Comparison of ENCODE assay signal across 9 cellular contexts in the genomic region with DNA sequence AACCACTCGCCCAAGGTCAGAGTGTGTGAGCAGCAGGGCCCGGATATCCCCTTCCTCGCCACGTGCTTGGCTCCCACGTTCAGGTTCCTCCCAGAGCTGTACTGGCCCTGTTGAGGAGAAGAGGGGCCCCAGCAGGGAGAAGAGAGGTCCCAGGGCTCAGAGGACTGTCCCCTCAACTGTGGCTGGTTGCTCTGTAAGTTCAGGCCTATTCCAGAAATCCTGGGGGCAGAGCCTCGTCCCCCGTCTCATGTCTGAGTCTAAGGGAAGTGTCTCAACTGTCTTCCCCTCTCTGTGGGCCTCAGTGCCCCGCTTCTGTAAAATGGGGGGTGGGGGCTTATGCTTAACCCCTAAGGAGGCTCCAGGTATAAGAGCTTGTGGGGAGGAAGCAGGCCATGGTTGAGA. TPM values are rescaled to one million over a fixed set of nuclear protein-coding genes. Genes with fewer than 3 reads are reported as not detected.
A peak's percentile ranks its signal among the peaks of the same experiment; 100 is the strongest.
DNase-seq lines count a peak whose midpoint lies in the region; ATAC-seq and TF ChIP-seq lines count a peak whose summit lies in the region.
"Had no signal": no experiment of that assay in that cellular context is flagged by ENCODE, and none has a peak within 500 bp of the region (broad histone marks: within the 10 kb centered on the region; RNA-seq: fewer than 3 reads in every experiment).

No MANE protein-coding gene starts in this region.

- DNase-seq in CD4-positive, alpha-beta memory T cell, result peak in 2 of 5 donors; percentile 13 to 28
- DNase-seq in NB4 (ENCODE audit: low read depth) (peak; percentile 80), ascending aorta (ENCODE audit: low spot score in 2 of 2) (no peak), activated gamma-delta T cell treated with Interleukin-2 at 50 U/mL for 16 hours (no peak), T-helper 9 cell (no peak), D341Med (ENCODE audit: low spot score) (no peak)
- peak; percentile 68 for DNase-seq in natural killer cell treated with Interleukin-12 subunit alpha and Interleukin-12 subunit beta and Interleukin-15 and Interleukin-18, amount 100 ng/mL, for 72 hours (ENCODE audit: low spot score)

- peaks cover 50% of the 10 kb centered on the region for H3K4me1 ChIP-seq in CD4-positive, alpha-beta memory T cell (ENCODE audit: insufficient read depth, low read length)
- H3K4me1 ChIP-seq in ascending aorta, result peaks cover 24 to 53% of the 10 kb centered on the region in 2 donors

- peaks cover 15 to 27% of the 10 kb centered on the region in 2 donors for H3K36me3 Mint-ChIP-seq in CD4-positive, alpha-beta memory T cell
- no peaks in the 10 kb centered on the region for H3K36me3 Mint-ChIP-seq in natural killer cell treated with Interleukin-12 subunit alpha and Interleukin-12 subunit beta and Interleukin-15 and Interleukin-18, amount 100 ng/mL, for 72 hours

- peak overlapping the region; percentile 77 to 96 (median 93) for H3K27ac Mint-ChIP-seq in CD4-positive, alpha-beta memory T cell
- peak overlapping the region; percentile 95 to 98 for H3K27ac Mint-ChIP-seq in natural killer cell treated with Interleukin-12 subunit alpha and Interleukin-12 subunit beta and Interleukin-15 and Interleukin-18, amount 100 ng/mL, for 72 hours

- POLR2A ChIA-PET in CD4-positive, alpha-beta memory T cell (lab: Charles Lee; ENCODE audit: partially characterized antibody), result interaction anchor here (1.9 kb wide), 1 partner anchor 11 kb away, joined by 4 read pairs; no protein-coding TSS in a partner anchor

- no peaks in the 10 kb centered on the region for H3K27me3 Mint-ChIP-seq in CD4-positive, alpha-beta memory T cell
- H3K27me3 Mint-ChIP-seq in natural killer cell treated with Interleukin-12 subunit alpha and Interleukin-12 subunit beta and Interleukin-15 and Interleukin-18, amount 100 ng/mL, for 72 hours, result no peaks in the 10 kb centered on the region

- no peak for TF ChIP-seq CTCF in NB4 (IDR thresholded peaks at IDR 0.05; ENCODE audit: low read depth, low read length)
- TF ChIP-seq CTCF in ascending aorta (IDR thresholded peaks at IDR 0.05), result no peak

- H3K27ac ChIP-seq in CD4-positive, alpha-beta memory T cell (ENCODE audit: low read depth, low read length), result peak overlapping the region; percentile 48
- H3K27ac ChIP-seq in ascending aorta, result peak overlapping the region; percentile 75 to 78

- H3K27me3 ChIP-seq in CD4-positive, alpha-beta memory T cell (ENCODE audit: insufficient read depth, low read length), result no peaks in the 10 kb centered on the region
- no peaks in the 10 kb centered on the region for H3K27me3 ChIP-seq in ascending aorta

- peaks cover 41 to 84% (median 61%) of the 10 kb centered on the region in 4 donors for H3K4me1 Mint-ChIP-seq in CD4-positive, alpha-beta memory T cell
- peaks cover 54 to 57% of the 10 kb centered on the region in 2 donors for H3K4me1 Mint-ChIP-seq in natural killer cell treated with Interleukin-12 subunit alpha and Interleukin-12 subunit beta and Interleukin-15 and Interleukin-18, amount 100 ng/mL, for 72 hours (ENCODE audit: low read depth in 2 of 2)

- no peaks in the 10 kb centered on the region for H3K9me3 ChIP-seq in CD4-positive, alpha-beta memory T cell (ENCODE audit: control insufficient read depth in 1 of 2, low read length in 2 of 2)
- H3K9me3 ChIP-seq in ascending aorta, result no peaks in the 10 kb centered on the region

- TF ChIP-seq POLR2A in NB4 (IDR thresholded peaks at IDR 0.05; ENCODE audit: extremely low read depth, insufficient read length), result peak; percentile 27

- peak in 1 of 2 donors; percentile 52 for ATAC-seq in natural killer cell treated with Interleukin-12 subunit alpha and Interleukin-12 subunit beta and Interleukin-15 and Interleukin-18, amount 100 ng/mL, for 72 hours
- ATAC-seq in HG03135 (IDR thresholded peaks at IDR 0.05; ENCODE audit: unreplicated experiment), result no peak

- CTCF ChIA-PET in CD4-positive, alpha-beta memory T cell (lab: Charles Lee; ENCODE audit: partially characterized antibody), result interaction anchor here (1.0 kb wide), 2 partner anchors 44 to 47 kb away, joined by 3 read pairs; no protein-coding TSS in a partner anchor

- peak overlapping the region; percentile 54 to 94 (median 86) for H3K4me3 Mint-ChIP-seq in CD4-positive, alpha-beta memory T cell
- H3K4me3 Mint-ChIP-seq in natural killer cell treated with Interleukin-12 subunit alpha and Interleukin-12 subunit beta and Interleukin-15 and Interleukin-18, amount 100 ng/mL, for 72 hours, result peak overlapping the region; percentile 96

- intact Hi-C loops in CD4-positive, alpha-beta memory T cell (cut with micrococcal nuclease), result no loop called here
- intact Hi-C loops in ascending aorta (cut with DNase I), result loop anchor here (2.0 to 5.0 kb wide), 2 partner anchors 22 to 162 kb away; no protein-coding TSS in a partner anchor

- H3K36me3 ChIP-seq in CD4-positive, alpha-beta memory T cell (ENCODE audit: insufficient read depth, low read length), result peaks cover 17% of the 10 kb centered on the region
- H3K36me3 ChIP-seq in ascending aorta, result peaks cover 19 to 28% of the 10 kb centered on the region in 2 donors

- H3K9me3 Mint-ChIP-seq in CD4-positive, alpha-beta memory T cell, result peaks cover 0 to 1% (median 0%) of the 10 kb centered on the region in 8 donors
- H3K9me3 Mint-ChIP-seq in natural killer cell treated with Interleukin-12 subunit alpha and Interleukin-12 subunit beta and Interleukin-15 and Interleukin-18, amount 100 ng/mL, for 72 hours, result no peaks in the 10 kb centered on the region

- H3K4me3 ChIP-seq in CD4-positive, alpha-beta memory T cell (ENCODE audit: low read length in 2 of 2), result peak overlapping the region in 1 of 2 donors; percentile 37
- peak overlapping the region; percentile 88 for H3K4me3 ChIP-seq in NB4 (ENCODE audit: low read depth, low read length)
- peak overlapping the region; percentile 8 to 31 for H3K4me3 ChIP-seq in ascending aorta

RNA-seq across cellular contexts. Expression of a gene that starts 3.9 kb away (rescaled TPM):
- total RNA-seq in CD4-positive, alpha-beta memory T cell, result 10 to 100 TPM; 36.9 to 38.5 TPM
- polyA plus RNA-seq in CD4-positive, alpha-beta memory T cell, result 10 to 100 TPM; 16.3 to 30.8 TPM
- total RNA-seq in ascending aorta, result 96.1 TPM
- 100 to 1,000 TPM in 1 of 2 donors, 10 to 100 TPM in 1; 87.4 to 153 TPM for total RNA-seq in natural killer cell treated with Interleukin-12 subunit alpha and Interleukin-12 subunit beta and Interleukin-15 and Interleukin-18, amount 100 ng/mL, for 72 hours

RNA-seq across cellular contexts. Expression of a gene that starts 53.9 kb away (rescaled TPM):
- not detected for total RNA-seq in CD4-positive, alpha-beta memory T cell
- polyA plus RNA-seq in CD4-positive, alpha-beta memory T cell, result not detected
- total RNA-seq in ascending aorta, result 591 TPM
- not detected for total RNA-seq in natural killer cell treated with Interleukin-12 subunit alpha and Interleukin-12 subunit beta and Interleukin-15 and Interleukin-18, amount 100 ng/mL, for 72 hours
- total RNA-seq: T-helper 2 cell treated with Interferon-gamma antibody and Interleukin-4, amounts not matched to agents 100 ng/mL and 5 ng/mL, for 36 hours had no signal

Comparison
In these comparisons a context has a peak if more than half of its experiments do, and no peak if none do; other contexts are left out.
1. DNase-seq: peak in NB4 (single experiment) and natural killer cell treated with Interleukin-12 subunit alpha and Interleukin-12 subunit beta and Interleukin-15 and Interleukin-18, amount 100 ng/mL, for 72 hours (single experiment); none in ascending aorta (0 of 2), activated gamma-delta T cell treated with Interleukin-2 at 50 U/mL for 16 hours (single experiment), T-helper 9 cell (single experiment) and D341Med (single experiment).
2. RNA of a gene that starts 53.9 kb away (total RNA-seq): 591 TPM in ascending aorta (single experiment); not detected in CD4-positive, alpha-beta memory T cell and not detected in natural killer cell treated with Interleukin-12 subunit alpha and Interleukin-12 subunit beta and Interleukin-15 and Interleukin-18, amount 100 ng/mL, for 72 hours; every median in the first group is over 100 times any median in the second.